ENCODE assay signal across 1 cellular context in the genomic region with DNA sequence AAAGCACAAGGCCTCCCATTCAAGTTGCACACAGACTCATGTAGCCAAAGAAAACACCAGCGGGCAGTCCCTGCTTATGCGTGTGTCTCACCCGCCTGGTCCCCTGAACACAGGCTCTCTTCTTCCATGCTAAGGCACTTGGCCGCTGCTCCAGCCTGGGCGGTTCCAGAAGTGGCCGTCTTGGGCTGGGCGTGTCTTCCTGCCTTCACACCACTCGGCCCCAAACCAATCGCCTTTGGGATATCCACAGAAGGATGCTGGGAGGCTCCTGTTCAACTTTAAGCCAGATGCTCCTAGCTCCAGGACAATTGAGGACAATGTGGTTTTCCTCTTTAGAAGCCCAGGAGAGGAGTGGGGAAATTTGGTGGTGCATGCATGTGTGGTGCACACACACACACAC.
TF ChIP-seq lines count a peak whose summit lies in the region.

No MANE protein-coding gene starts in this region.

TF ChIP-seq in K562, 482 proteins besides CTCF, POLR2A, EP300 and RAD21 (continued from another document and continues in another):
- TF ChIP-seq, protein P1, sequence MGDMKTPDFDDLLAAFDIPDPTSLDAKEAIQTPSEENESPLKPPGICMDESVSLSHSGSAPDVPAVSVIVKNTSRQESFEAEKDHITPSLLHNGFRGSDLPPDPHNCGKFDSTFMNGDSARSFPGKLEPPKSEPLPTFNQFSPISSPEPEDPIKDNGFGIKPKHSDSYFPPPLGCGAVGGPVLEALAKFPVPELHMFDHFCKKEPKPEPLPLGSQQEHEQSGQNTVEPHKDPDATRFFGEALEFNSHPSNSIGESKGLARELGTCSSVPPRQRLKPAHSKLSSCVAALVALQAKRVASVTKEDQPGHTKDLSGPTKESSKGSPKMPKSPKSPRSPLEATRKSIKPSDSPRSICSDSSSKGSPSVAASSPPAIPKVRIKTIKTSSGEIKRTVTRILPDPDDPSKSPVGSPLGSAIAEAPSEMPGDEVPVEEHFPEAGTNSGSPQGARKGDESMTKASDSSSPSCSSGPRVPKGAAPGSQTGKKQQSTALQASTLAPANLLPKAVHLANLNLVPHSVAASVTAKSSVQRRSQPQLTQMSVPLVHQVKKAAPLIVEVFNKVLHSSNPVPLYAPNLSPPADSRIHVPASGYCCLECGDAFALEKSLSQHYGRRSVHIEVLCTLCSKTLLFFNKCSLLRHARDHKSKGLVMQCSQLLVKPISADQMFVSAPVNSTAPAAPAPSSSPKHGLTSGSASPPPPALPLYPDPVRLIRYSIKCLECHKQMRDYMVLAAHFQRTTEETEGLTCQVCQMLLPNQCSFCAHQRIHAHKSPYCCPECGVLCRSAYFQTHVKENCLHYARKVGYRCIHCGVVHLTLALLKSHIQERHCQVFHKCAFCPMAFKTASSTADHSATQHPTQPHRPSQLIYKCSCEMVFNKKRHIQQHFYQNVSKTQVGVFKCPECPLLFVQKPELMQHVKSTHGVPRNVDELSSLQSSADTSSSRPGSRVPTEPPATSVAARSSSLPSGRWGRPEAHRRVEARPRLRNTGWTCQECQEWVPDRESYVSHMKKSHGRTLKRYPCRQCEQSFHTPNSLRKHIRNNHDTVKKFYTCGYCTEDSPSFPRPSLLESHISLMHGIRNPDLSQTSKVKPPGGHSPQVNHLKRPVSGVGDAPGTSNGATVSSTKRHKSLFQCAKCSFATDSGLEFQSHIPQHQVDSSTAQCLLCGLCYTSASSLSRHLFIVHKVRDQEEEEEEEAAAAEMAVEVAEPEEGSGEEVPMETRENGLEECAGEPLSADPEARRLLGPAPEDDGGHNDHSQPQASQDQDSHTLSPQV (IDR thresholded peaks at IDR 0.05), result peak; percentile 69
- no peak for TF ChIP-seq RFX5 (IDR thresholded peaks at IDR 0.05; ENCODE audit: low read depth, low read length)
- TF ChIP-seq, protein P2, sequence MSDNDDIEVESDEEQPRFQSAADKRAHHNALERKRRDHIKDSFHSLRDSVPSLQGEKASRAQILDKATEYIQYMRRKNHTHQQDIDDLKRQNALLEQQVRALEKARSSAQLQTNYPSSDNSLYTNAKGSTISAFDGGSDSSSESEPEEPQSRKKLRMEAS (CRISPR knock-in tag; IDR thresholded peaks at IDR 0.05), result no peak
- TF ChIP-seq, protein P3, sequence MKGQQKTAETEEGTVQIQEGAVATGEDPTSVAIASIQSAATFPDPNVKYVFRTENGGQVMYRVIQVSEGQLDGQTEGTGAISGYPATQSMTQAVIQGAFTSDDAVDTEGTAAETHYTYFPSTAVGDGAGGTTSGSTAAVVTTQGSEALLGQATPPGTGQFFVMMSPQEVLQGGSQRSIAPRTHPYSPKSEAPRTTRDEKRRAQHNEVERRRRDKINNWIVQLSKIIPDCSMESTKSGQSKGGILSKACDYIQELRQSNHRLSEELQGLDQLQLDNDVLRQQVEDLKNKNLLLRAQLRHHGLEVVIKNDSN (CRISPR knock-in tag; IDR thresholded peaks at IDR 0.05), result no peak
- no peak for TF ChIP-seq RBBP5 (IDR thresholded peaks at IDR 0.05; ENCODE audit: borderline replicate concordance, insufficient read depth, low read length, poor library complexity, severe bottlenecking)
- TF ChIP-seq HDAC2 (IDR thresholded peaks at IDR 0.05), result peak; percentile 44; the same call in 1 of the 2 replicates
- TF ChIP-seq RCOR1 (IDR thresholded peaks at IDR 0.05; ENCODE audit: borderline replicate concordance in 1 of 2, low read depth in 2 of 2, low read length in 2 of 2), result peak in 1 of 2 experiments; percentile 87; a peak in 2 of 4 replicates
- TF ChIP-seq, protein P4, sequence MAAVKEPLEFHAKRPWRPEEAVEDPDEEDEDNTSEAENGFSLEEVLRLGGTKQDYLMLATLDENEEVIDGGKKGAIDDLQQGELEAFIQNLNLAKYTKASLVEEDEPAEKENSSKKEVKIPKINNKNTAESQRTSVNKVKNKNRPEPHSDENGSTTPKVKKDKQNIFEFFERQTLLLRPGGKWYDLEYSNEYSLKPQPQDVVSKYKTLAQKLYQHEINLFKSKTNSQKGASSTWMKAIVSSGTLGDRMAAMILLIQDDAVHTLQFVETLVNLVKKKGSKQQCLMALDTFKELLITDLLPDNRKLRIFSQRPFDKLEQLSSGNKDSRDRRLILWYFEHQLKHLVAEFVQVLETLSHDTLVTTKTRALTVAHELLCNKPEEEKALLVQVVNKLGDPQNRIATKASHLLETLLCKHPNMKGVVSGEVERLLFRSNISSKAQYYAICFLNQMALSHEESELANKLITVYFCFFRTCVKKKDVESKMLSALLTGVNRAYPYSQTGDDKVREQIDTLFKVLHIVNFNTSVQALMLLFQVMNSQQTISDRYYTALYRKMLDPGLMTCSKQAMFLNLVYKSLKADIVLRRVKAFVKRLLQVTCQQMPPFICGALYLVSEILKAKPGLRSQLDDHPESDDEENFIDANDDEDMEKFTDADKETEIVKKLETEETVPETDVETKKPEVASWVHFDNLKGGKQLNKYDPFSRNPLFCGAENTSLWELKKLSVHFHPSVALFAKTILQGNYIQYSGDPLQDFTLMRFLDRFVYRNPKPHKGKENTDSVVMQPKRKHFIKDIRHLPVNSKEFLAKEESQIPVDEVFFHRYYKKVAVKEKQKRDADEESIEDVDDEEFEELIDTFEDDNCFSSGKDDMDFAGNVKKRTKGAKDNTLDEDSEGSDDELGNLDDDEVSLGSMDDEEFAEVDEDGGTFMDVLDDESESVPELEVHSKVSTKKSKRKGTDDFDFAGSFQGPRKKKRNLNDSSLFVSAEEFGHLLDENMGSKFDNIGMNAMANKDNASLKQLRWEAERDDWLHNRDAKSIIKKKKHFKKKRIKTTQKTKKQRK (IDR thresholded peaks at IDR 0.05; ENCODE audit: borderline replicate concordance, low read depth, low read length), result no peak
- no peak for TF ChIP-seq ZNF444 (CRISPR knock-in tag; IDR thresholded peaks at IDR 0.05)
- no peak for TF ChIP-seq HLTF (IDR thresholded peaks at IDR 0.05)
- no peak for TF ChIP-seq HDGF (IDR thresholded peaks at IDR 0.05)
- TF ChIP-seq ZNF311 (CRISPR knock-in tag; IDR thresholded peaks at IDR 0.05), result no peak
- TF ChIP-seq GABPB2 (CRISPR knock-in tag; conservative IDR thresholded peaks at IDR 0.05), result no peak
- no peak for TF ChIP-seq HNRNPLL (IDR thresholded peaks at IDR 0.05; ENCODE audit: low read depth, low read length, poor library complexity, severe bottlenecking)
- TF ChIP-seq CREB1 (IDR thresholded peaks at IDR 0.05), result no peak
- no peak for TF ChIP-seq CREB1 (CRISPR knock-in tag; IDR thresholded peaks at IDR 0.05)
- TF ChIP-seq CBFB (CRISPR knock-in tag; IDR thresholded peaks at IDR 0.05), result 0 out of 2 replicates have a peak, but pooled peaks have one; percentile 16
- TF ChIP-seq, protein P5, sequence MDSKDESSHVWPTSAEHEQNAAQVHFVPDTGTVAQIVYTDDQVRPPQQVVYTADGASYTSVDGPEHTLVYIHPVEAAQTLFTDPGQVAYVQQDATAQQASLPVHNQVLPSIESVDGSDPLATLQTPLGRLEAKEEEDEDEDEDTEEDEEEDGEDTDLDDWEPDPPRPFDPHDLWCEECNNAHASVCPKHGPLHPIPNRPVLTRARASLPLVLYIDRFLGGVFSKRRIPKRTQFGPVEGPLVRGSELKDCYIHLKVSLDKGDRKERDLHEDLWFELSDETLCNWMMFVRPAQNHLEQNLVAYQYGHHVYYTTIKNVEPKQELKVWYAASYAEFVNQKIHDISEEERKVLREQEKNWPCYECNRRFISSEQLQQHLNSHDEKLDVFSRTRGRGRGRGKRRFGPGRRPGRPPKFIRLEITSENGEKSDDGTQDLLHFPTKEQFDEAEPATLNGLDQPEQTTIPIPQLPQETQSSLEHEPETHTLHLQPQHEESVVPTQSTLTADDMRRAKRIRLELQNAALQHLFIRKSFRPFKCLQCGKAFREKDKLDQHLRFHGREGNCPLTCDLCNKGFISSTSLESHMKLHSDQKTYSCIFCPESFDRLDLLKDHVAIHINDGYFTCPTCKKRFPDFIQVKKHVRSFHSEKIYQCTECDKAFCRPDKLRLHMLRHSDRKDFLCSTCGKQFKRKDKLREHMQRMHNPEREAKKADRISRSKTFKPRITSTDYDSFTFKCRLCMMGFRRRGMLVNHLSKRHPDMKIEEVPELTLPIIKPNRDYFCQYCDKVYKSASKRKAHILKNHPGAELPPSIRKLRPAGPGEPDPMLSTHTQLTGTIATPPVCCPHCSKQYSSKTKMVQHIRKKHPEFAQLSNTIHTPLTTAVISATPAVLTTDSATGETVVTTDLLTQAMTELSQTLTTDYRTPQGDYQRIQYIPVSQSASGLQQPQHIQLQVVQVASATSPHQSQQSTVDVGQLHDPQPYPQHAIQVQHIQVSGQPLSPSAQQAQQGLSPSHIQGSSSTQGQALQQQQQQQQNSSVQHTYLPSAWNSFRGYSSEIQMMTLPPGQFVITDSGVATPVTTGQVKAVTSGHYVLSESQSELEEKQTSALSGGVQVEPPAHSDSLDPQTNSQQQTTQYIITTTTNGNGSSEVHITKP (IDR thresholded peaks at IDR 0.05; ENCODE audit: partially characterized antibody), result no peak
- no peak for TF ChIP-seq SRF (CRISPR knock-in tag; IDR thresholded peaks at IDR 0.05)
- peak; percentile 57; the same call in 1 of the 2 replicates for TF ChIP-seq L3MBTL2 (IDR thresholded peaks at IDR 0.05)
- no peak for TF ChIP-seq EGR1 (conservative IDR thresholded peaks at IDR 0.05)
- no peak for TF ChIP-seq NFYB (IDR thresholded peaks at IDR 0.05; ENCODE audit: extremely low read depth, insufficient read length)
- TF ChIP-seq, protein P6, sequence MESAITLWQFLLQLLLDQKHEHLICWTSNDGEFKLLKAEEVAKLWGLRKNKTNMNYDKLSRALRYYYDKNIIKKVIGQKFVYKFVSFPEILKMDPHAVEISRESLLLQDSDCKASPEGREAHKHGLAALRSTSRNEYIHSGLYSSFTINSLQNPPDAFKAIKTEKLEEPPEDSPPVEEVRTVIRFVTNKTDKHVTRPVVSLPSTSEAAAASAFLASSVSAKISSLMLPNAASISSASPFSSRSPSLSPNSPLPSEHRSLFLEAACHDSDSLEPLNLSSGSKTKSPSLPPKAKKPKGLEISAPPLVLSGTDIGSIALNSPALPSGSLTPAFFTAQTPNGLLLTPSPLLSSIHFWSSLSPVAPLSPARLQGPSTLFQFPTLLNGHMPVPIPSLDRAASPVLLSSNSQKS (CRISPR knock-in tag; IDR thresholded peaks at IDR 0.05), result no peak
- TF ChIP-seq, protein P7, sequence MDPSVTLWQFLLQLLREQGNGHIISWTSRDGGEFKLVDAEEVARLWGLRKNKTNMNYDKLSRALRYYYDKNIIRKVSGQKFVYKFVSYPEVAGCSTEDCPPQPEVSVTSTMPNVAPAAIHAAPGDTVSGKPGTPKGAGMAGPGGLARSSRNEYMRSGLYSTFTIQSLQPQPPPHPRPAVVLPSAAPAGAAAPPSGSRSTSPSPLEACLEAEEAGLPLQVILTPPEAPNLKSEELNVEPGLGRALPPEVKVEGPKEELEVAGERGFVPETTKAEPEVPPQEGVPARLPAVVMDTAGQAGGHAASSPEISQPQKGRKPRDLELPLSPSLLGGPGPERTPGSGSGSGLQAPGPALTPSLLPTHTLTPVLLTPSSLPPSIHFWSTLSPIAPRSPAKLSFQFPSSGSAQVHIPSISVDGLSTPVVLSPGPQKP (CRISPR knock-in tag; IDR thresholded peaks at IDR 0.05), result no peak
- no peak; the same call in 1 of the 2 replicates for TF ChIP-seq EP400 (IDR thresholded peaks at IDR 0.05)
- no peak for TF ChIP-seq RUNX1 (IDR thresholded peaks at IDR 0.05; ENCODE audit: low read depth)
- TF ChIP-seq CSDE1 (IDR thresholded peaks at IDR 0.05), result no peak
- TF ChIP-seq XRCC5 (IDR thresholded peaks at IDR 0.05; ENCODE audit: low read depth, low read length), result 0 out of 2 replicates have a peak, but pooled peaks have one; percentile 42
- 0 out of 2 replicates have a peak, but pooled peaks have one; percentile 28 for TF ChIP-seq CREM (IDR thresholded peaks at IDR 0.05; ENCODE audit: low read depth)
- TF ChIP-seq, protein P8, sequence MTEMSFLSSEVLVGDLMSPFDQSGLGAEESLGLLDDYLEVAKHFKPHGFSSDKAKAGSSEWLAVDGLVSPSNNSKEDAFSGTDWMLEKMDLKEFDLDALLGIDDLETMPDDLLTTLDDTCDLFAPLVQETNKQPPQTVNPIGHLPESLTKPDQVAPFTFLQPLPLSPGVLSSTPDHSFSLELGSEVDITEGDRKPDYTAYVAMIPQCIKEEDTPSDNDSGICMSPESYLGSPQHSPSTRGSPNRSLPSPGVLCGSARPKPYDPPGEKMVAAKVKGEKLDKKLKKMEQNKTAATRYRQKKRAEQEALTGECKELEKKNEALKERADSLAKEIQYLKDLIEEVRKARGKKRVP (CRISPR knock-in tag; IDR thresholded peaks at IDR 0.05), result no peak
- TF ChIP-seq, protein P9, sequence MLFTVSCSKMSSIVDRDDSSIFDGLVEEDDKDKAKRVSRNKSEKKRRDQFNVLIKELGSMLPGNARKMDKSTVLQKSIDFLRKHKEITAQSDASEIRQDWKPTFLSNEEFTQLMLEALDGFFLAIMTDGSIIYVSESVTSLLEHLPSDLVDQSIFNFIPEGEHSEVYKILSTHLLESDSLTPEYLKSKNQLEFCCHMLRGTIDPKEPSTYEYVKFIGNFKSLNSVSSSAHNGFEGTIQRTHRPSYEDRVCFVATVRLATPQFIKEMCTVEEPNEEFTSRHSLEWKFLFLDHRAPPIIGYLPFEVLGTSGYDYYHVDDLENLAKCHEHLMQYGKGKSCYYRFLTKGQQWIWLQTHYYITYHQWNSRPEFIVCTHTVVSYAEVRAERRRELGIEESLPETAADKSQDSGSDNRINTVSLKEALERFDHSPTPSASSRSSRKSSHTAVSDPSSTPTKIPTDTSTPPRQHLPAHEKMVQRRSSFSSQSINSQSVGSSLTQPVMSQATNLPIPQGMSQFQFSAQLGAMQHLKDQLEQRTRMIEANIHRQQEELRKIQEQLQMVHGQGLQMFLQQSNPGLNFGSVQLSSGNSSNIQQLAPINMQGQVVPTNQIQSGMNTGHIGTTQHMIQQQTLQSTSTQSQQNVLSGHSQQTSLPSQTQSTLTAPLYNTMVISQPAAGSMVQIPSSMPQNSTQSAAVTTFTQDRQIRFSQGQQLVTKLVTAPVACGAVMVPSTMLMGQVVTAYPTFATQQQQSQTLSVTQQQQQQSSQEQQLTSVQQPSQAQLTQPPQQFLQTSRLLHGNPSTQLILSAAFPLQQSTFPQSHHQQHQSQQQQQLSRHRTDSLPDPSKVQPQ (CRISPR knock-in tag; IDR thresholded peaks at IDR 0.05; ENCODE audit: borderline replicate concordance), result no peak
- no peak for TF ChIP-seq NCOA1 (IDR thresholded peaks at IDR 0.05; ENCODE audit: low read depth)
